1 cellular context compared by ENCODE assay signal in the genomic region with DNA sequence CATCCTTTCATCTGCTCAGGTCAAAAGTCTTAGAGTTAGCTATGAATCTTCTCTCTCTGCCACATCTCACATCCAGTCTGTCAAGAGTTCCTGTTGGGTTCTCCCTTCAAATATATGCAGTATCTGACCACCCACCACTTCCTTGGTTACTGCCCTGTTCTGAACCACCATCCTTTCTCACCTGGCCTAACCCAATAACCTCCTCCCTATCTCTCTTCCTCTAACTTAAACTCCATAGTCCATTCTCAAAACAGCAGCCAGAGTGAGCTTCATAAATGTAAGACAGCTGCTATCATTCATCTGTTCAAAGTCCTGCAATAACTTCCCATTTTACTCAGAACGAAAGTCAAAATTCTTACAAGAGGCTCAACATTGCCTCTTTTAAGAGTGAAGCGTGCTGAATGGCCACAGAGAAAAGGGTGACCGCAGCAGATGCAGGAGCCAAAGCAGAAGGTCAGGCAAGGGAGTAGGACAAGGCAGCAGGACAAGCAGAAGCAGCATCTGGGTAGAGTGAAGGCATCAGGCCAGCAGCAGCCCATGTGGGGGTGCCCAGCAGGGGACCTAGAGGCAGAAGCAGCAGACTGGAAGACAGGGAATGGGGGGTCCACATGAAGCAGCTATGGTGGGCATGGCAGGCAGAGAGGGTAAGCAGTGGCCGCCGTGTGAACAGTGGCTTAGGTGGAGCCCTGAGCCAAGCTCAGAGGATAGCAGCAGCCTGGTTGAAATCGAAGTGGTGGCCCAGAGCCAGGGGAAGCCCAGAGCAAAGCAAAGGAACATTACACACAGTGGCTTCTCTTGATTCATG.
TF ChIP-seq lines count a peak whose summit lies in the region.

No MANE protein-coding gene starts in this region.

TF ChIP-seq in SK-N-SH, 30 proteins besides CTCF, POLR2A, EP300 and RAD21 (continued from another document):
- TF ChIP-seq GATA2 (CRISPR knock-in tag; IDR thresholded peaks at IDR 0.05) = no peak
- no peak for TF ChIP-seq RFX5 (IDR thresholded peaks at IDR 0.05; ENCODE audit: low read length)
- no peak for TF ChIP-seq YY1 (IDR thresholded peaks at IDR 0.05; ENCODE audit: low read depth)
- TF ChIP-seq, protein P1, sequence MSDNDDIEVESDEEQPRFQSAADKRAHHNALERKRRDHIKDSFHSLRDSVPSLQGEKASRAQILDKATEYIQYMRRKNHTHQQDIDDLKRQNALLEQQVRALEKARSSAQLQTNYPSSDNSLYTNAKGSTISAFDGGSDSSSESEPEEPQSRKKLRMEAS (IDR thresholded peaks at IDR 0.05; ENCODE audit: low read depth) = no peak
- no peak for TF ChIP-seq NFIC (IDR thresholded peaks at IDR 0.05; ENCODE audit: borderline replicate concordance)
- TF ChIP-seq TEAD4 (IDR thresholded peaks at IDR 0.05; ENCODE audit: borderline replicate concordance, insufficient read depth) = no peak
- TF ChIP-seq TCF12 (IDR thresholded peaks at IDR 0.05) = no peak
- no peak for TF ChIP-seq NRF1 (IDR thresholded peaks at IDR 0.05; ENCODE audit: low read depth, low read length)
- no peak for TF ChIP-seq MXI1 (IDR thresholded peaks at IDR 0.05; ENCODE audit: low read depth, low read length)
- TF ChIP-seq MEF2A (IDR thresholded peaks at IDR 0.05; ENCODE audit: borderline replicate concordance, low read depth) = no peak
- no peak for TF ChIP-seq POLR2AphosphoS5 (IDR thresholded peaks at IDR 0.05; ENCODE audit: low read depth, low read length)
- no peak for TF ChIP-seq JUND (IDR thresholded peaks at IDR 0.05)
- TF ChIP-seq, protein P2, sequence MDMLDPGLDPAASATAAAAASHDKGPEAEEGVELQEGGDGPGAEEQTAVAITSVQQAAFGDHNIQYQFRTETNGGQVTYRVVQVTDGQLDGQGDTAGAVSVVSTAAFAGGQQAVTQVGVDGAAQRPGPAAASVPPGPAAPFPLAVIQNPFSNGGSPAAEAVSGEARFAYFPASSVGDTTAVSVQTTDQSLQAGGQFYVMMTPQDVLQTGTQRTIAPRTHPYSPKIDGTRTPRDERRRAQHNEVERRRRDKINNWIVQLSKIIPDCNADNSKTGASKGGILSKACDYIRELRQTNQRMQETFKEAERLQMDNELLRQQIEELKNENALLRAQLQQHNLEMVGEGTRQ (IDR thresholded peaks at IDR 0.05; ENCODE audit: borderline replicate concordance, low read depth, low read length) = no peak
